8 cellular contexts compared by ENCODE assay signal in genomic region chr14:106605548-106606448, GRCh38.
DNase-seq lines count a peak whose midpoint lies in the region; ATAC-seq and TF ChIP-seq lines count a peak whose summit lies in the region.

No MANE protein-coding gene starts in this region.

- H3K9me3 ChIP-seq in transverse colon = no peaks in the 10 kb centered on the region

- in situ Hi-C loops in transverse colon (cut with MboI; ENCODE audit: low pct_ligation_motif_present in 1 of 4, low pct_unique_long_range_greater_than_20kb in 1 of 4, low sequenced_read_pairs in 3 of 4) = no loop called here

- H3K36me3 ChIP-seq in transverse colon = no peaks in the 10 kb centered on the region

- intact Hi-C loops in activated CD4-positive, alpha-beta memory T cell treated with anti-CD3 and anti-CD28 coated beads for 36 hours (cut with micrococcal nuclease) = no loop called here
- intact Hi-C loops in transverse colon (cut with DNase I; ENCODE audit: low total_unique reads) = no loop called here

- H3K27ac Mint-ChIP-seq in activated CD4-positive, alpha-beta memory T cell treated with anti-CD3 and anti-CD28 coated beads for 36 hours = no peak overlapping the region

- no peaks in the 10 kb centered on the region for H3K4me1 ChIP-seq in transverse colon

- H3K9me3 Mint-ChIP-seq in activated CD4-positive, alpha-beta memory T cell treated with anti-CD3 and anti-CD28 coated beads for 36 hours = no peaks in the 10 kb centered on the region

- H3K4me3 Mint-ChIP-seq in activated CD4-positive, alpha-beta memory T cell treated with anti-CD3 and anti-CD28 coated beads for 36 hours = no peak overlapping the region

- TF ChIP-seq POLR2A in transverse colon (IDR thresholded peaks at IDR 0.05) = no peak

- ATAC-seq in HG02763 (IDR thresholded peaks at IDR 0.05; ENCODE audit: unreplicated experiment) (no peak), HG02981 (IDR thresholded peaks at IDR 0.05; ENCODE audit: unreplicated experiment) (no peak)

- no peak overlapping the region for H3K27ac ChIP-seq in transverse colon

- 48 to 49% methylated on average over 5 to 27 of the region's 27 CpGs for WGBS in transverse colon (ENCODE audit: low coverage in 1 of 2), 2 donors

- H3K4me3 ChIP-seq in transverse colon = no peak overlapping the region

- CTCF ChIA-PET in activated CD4-positive, alpha-beta memory T cell treated with anti-CD3 and anti-CD28 coated beads for 36 hours (lab: Charles Lee) = interaction anchor here (0.5 to 5.0 kb wide), 21 partner anchors 8 to 379 kb away, joined by 3 to 42 read pairs (median 3); no protein-coding TSS in a partner anchor

- peaks cover 4% of the 10 kb centered on the region for H3K4me1 Mint-ChIP-seq in activated CD4-positive, alpha-beta memory T cell treated with anti-CD3 and anti-CD28 coated beads for 36 hours (ENCODE audit: low read depth)

- H3K27me3 Mint-ChIP-seq in activated CD4-positive, alpha-beta memory T cell treated with anti-CD3 and anti-CD28 coated beads for 36 hours = peaks cover 52% of the 10 kb centered on the region

- POLR2A ChIA-PET in activated CD4-positive, alpha-beta memory T cell treated with anti-CD3 and anti-CD28 coated beads for 36 hours (lab: Charles Lee) = no interaction called here

- H3K27me3 ChIP-seq in transverse colon = peaks cover 21% of the 10 kb centered on the region

- peak in 4 of 5 experiments; percentile 23 to 45 (median 32) for TF ChIP-seq CTCF in transverse colon (IDR thresholded peaks at IDR 0.05)

- no peak for TF ChIP-seq EP300 in transverse colon (IDR thresholded peaks at IDR 0.05; ENCODE audit: low read depth)

- DNase-seq in SIG-M5 treated with dmso at 0.1 percent for 504 hours (lab: John Stamatoyannopoulos, UW; ENCODE audit: unreplicated experiment) (peak; percentile 47), SIG-M5 (lab: John Stamatoyannopoulos, UW) (no peak), NCI-H1694 (lab: John Stamatoyannopoulos, UW) (peak; percentile 7), kidney tubule cell (ENCODE audit: low spot score) (peak; percentile 34), transverse colon (peak; percentile 65)
- DNase-seq in activated CD4-positive, alpha-beta memory T cell treated with anti-CD3 and anti-CD28 coated beads for 36 hours = peak; percentile 89

- H3K36me3 Mint-ChIP-seq in activated CD4-positive, alpha-beta memory T cell treated with anti-CD3 and anti-CD28 coated beads for 36 hours = no peaks in the 10 kb centered on the region
